ENCODE assay signal across 1 cellular context in the genomic region with DNA sequence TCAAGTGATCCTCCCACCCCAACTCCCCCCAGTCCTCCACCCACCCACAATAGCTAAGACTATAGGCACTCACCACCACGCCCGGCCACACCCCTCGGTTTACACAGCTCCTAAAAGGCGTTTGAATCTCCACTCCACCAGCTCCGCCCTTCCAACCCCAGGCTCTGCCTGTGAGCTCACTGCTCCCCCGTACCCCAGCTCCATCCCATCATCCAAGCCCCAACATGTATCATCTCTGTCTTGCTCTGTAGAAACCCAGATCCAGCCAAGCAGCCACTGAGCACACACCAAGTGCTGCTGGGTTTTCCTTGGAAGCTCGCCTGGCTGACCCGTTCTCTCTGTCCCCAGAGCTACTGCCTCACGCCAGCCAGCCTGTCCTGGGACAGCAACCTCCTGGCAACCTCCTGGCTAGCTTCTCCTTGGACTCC.
TF ChIP-seq lines count a peak whose summit lies in the region.

No MANE protein-coding gene starts in this region.

TF ChIP-seq in IMR-90, 13 proteins besides CTCF, POLR2A, EP300 and RAD21:
- TF ChIP-seq FOS (IDR thresholded peaks at IDR 0.05; ENCODE audit: low read depth, low read length) (no peak), CEBPB (IDR thresholded peaks at IDR 0.05; ENCODE audit: low read depth, low read length) (no peak), ELK1 (IDR thresholded peaks at IDR 0.05; ENCODE audit: borderline replicate concordance, low read depth, low read length) (no peak), CHD1 (IDR thresholded peaks at IDR 0.05; ENCODE audit: low read depth, low read length) (no peak), SMC3 (IDR thresholded peaks at IDR 0.05; ENCODE audit: low read depth, low read length) (no peak)
